Comparison of ENCODE assay signal across 1 cellular context in the genomic region with DNA sequence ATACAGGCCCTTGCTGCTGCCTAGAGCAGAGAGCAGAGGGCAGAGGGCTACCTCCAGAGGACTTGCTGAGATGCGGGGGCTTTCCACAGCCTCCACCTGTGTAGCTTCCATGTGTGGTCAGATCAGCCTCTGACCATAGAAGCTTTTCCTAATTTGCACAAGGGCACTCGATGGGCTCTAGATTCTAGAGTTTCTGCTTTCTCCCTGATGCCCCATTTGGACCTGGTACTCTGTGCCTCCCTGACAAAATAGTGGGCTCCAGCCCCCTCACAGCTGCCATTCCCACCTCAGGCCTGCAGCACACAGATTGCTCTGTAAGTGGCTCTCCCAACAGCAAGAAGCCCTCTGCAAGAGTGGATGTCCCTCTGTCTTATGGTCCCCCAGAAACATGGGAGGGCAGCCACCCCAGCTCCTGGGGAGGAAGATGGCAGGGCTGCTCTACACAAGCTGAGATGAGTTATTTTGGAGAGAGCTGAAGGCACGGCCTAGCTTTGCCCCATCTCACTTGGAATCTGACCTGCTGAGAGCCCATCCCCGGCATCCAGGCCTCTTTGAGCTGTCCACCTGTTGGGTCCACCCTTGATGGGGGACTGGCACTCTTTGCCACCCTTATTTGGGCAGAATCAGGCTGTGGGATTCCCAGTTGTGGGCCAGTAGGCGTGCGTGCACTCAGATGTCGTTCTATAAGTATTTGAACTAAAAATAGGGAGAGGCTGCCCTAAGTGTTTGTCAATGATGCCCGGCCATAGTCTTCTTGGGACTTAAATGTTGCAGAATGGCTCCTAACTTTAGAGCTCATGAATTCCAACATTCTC.
TF ChIP-seq lines count a peak whose summit lies in the region.

No MANE protein-coding gene starts in this region.

TF ChIP-seq in IMR-90, 13 proteins besides CTCF, POLR2A, EP300 and RAD21:
- TF ChIP-seq MAZ (IDR thresholded peaks at IDR 0.05; ENCODE audit: borderline replicate concordance, low read depth, low read length) (no peak), CHD1 (IDR thresholded peaks at IDR 0.05; ENCODE audit: low read depth, low read length) (no peak), SMC3 (IDR thresholded peaks at IDR 0.05; ENCODE audit: low read depth, low read length) (no peak), CEBPB (IDR thresholded peaks at IDR 0.05; ENCODE audit: low read depth, low read length) (no peak), RCOR1 (IDR thresholded peaks at IDR 0.05; ENCODE audit: insufficient replicate concordance, low read length) (no peak), MAFK (IDR thresholded peaks at IDR 0.05; ENCODE audit: low read depth, low read length) (no peak), NFE2L2 (IDR thresholded peaks at IDR 0.05; ENCODE audit: low read depth, low read length) (no peak), MXI1 (IDR thresholded peaks at IDR 0.05; ENCODE audit: borderline replicate concordance, low read depth, low read length) (no peak), BHLHE40 (IDR thresholded peaks at IDR 0.05; ENCODE audit: low read depth, low read length) (no peak), RFX5 (IDR thresholded peaks at IDR 0.05; ENCODE audit: low read depth, low read length) (no peak), FOS (IDR thresholded peaks at IDR 0.05; ENCODE audit: low read depth, low read length) (no peak)
- TF ChIP-seq, protein P1, sequence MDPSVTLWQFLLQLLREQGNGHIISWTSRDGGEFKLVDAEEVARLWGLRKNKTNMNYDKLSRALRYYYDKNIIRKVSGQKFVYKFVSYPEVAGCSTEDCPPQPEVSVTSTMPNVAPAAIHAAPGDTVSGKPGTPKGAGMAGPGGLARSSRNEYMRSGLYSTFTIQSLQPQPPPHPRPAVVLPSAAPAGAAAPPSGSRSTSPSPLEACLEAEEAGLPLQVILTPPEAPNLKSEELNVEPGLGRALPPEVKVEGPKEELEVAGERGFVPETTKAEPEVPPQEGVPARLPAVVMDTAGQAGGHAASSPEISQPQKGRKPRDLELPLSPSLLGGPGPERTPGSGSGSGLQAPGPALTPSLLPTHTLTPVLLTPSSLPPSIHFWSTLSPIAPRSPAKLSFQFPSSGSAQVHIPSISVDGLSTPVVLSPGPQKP (IDR thresholded peaks at IDR 0.05; ENCODE audit: borderline replicate concordance, low read depth, low read length), result no peak
- TF ChIP-seq, protein P2, sequence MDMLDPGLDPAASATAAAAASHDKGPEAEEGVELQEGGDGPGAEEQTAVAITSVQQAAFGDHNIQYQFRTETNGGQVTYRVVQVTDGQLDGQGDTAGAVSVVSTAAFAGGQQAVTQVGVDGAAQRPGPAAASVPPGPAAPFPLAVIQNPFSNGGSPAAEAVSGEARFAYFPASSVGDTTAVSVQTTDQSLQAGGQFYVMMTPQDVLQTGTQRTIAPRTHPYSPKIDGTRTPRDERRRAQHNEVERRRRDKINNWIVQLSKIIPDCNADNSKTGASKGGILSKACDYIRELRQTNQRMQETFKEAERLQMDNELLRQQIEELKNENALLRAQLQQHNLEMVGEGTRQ (IDR thresholded peaks at IDR 0.05; ENCODE audit: low read depth, low read length), result no peak
